9 cellular contexts compared by ENCODE assay signal in genomic region chr7:140726304-140726703, GRCh38. TPM values are rescaled to one million over a fixed set of nuclear protein-coding genes. Genes with fewer than 3 reads are reported as not detected.
DNase-seq lines count a peak whose midpoint lies in the region; ATAC-seq, FAIRE-seq and TF ChIP-seq lines count a peak whose summit lies in the region.
"Had no signal": no experiment of that assay in that cellular context is flagged by ENCODE, and none has a peak within 500 bp of the region (broad histone marks: within the 10 kb centered on the region; RNA-seq: fewer than 3 reads in every experiment).

No MANE protein-coding gene starts in this region.

- POLR2A ChIA-PET in K562 (lab: Yijun Ruan, JAX) = interaction anchor here (1.2 kb wide), 1 partner anchor 10 kb away, joined by 4 read pairs; no protein-coding TSS in a partner anchor

- in situ Hi-C loops in K562 (cut with MboI) = no loop called here

- intact Hi-C loops in K562 (cut with micrococcal nuclease) = no loop called here
- intact Hi-C loops in activated T-helper 1 cell treated with anti-CD3 and anti-CD28 coated beads, Interleukin-12 subunit alpha, Interleukin-12 subunit beta, Interleukin-2, Interleukin-4 antibody, amounts not matched to agents 30 ng/mL and 10 ng/mL and 1 ng/mL, durations not matched to agents 14 hours and 24 hours and 36 hours (cut with micrococcal nuclease) = loop anchor here (5.0 kb wide), 1 partner anchor 286 kb away; the partner anchor contains the start of gene MRPS33

- CTCF ChIA-PET in K562 (lab: Yijun Ruan, JAX; ENCODE audit: low intra/inter-chr PET ratio) = interaction anchor here (0.6 to 0.9 kb wide), 4 partner anchors 27 to 287 kb away, joined by 3 to 7 read pairs (median 4); no protein-coding TSS in a partner anchor

- H3K27me3 Mint-ChIP-seq in nephron progenitor cell (ENCODE audit: low read depth, poor library complexity) = peaks cover 6% of the 10 kb centered on the region
- no peaks in the 10 kb centered on the region for H3K27me3 Mint-ChIP-seq in activated T-helper 1 cell treated with anti-CD3 and anti-CD28 coated beads, Interleukin-12 subunit alpha, Interleukin-12 subunit beta, Interleukin-2, Interleukin-4 antibody, amounts not matched to agents 30 ng/mL and 10 ng/mL and 1 ng/mL, durations not matched to agents 14 hours and 24 hours and 36 hours (ENCODE audit: insufficient read depth)
- H3K27me3 Mint-ChIP-seq: stimulated activated memory B cell treated with anti-CD40 and anti-IgM and Interleukin-4, amounts not matched to agents 10 μg/mL and 1 μg/mL and 100 μg/mL, for 72 hours had no signal

- no peaks in the 10 kb centered on the region for H3K79me2 ChIP-seq in K562 (ENCODE audit: control insufficient read depth, insufficient read depth, low read length)

- H3K4me3 ChIP-seq in LNCaP clone FGC (ENCODE audit: low read depth, low read length) (no peak overlapping the region), K562 (no peak overlapping the region)

- H3K27me3 ChIP-seq in K562 (ENCODE audit: control insufficient read depth in 2 of 2, insufficient read depth in 2 of 2, low read length in 2 of 2) = no peaks in the 10 kb centered on the region

- TF ChIP-seq RAD21 in K562 (CRISPR knock-in tag; conservative IDR thresholded peaks at IDR 0.05 in 1 of 2, IDR thresholded peaks at IDR 0.05 in 1 of 2) = peak; percentile 18 to 49; a peak in 2 of 4 replicates

- H3K4me2 ChIP-seq in K562 (ENCODE audit: insufficient read depth, low read length) = no peak overlapping the region

- peaks cover 18% of the 10 kb centered on the region for H3K36me3 ChIP-seq in K562 (ENCODE audit: control insufficient read depth, insufficient read depth, low read length)

- TF ChIP-seq EP300 in K562 (IDR thresholded peaks at IDR 0.05; ENCODE audit: low read length) = no peak

- no peak overlapping the region for H3K9ac ChIP-seq in K562 (ENCODE audit: insufficient read depth in 1 of 2, low read depth in 2 of 2, low read length in 2 of 2)

- H3K27ac Mint-ChIP-seq in nephron progenitor cell = peak overlapping the region; percentile 68
- no peak overlapping the region for H3K27ac Mint-ChIP-seq in activated T-helper 1 cell treated with anti-CD3 and anti-CD28 coated beads, Interleukin-12 subunit alpha, Interleukin-12 subunit beta, Interleukin-2, Interleukin-4 antibody, amounts not matched to agents 30 ng/mL and 10 ng/mL and 1 ng/mL, durations not matched to agents 14 hours and 24 hours and 36 hours
- H3K27ac Mint-ChIP-seq: stimulated activated memory B cell treated with anti-CD40 and anti-IgM and Interleukin-4, amounts not matched to agents 10 μg/mL and 1 μg/mL and 100 μg/mL, for 72 hours had no signal

- 46% methylated on average over 2 of the region's 2 CpGs for WGBS in K562 (ENCODE audit: insufficient coverage, low coverage, missing lambda C conversion rate)

- no peak overlapping the region for H2AFZ ChIP-seq in K562 (ENCODE audit: low read depth, low read length)

- peaks cover 18% of the 10 kb centered on the region for H3K4me1 Mint-ChIP-seq in nephron progenitor cell
- peaks cover 16% of the 10 kb centered on the region for H3K4me1 Mint-ChIP-seq in activated T-helper 1 cell treated with anti-CD3 and anti-CD28 coated beads, Interleukin-12 subunit alpha, Interleukin-12 subunit beta, Interleukin-2, Interleukin-4 antibody, amounts not matched to agents 30 ng/mL and 10 ng/mL and 1 ng/mL, durations not matched to agents 14 hours and 24 hours and 36 hours (ENCODE audit: low read depth)
- H3K4me1 Mint-ChIP-seq: stimulated activated memory B cell treated with anti-CD40 and anti-IgM and Interleukin-4, amounts not matched to agents 10 μg/mL and 1 μg/mL and 100 μg/mL, for 72 hours had no signal

- no TSS peak for BruUV-seq in K562 (replicated peaks; lab: Mats Ljungman, UMichigan)

- H3K9me3 ChIP-seq in K562 (replicated peaks; ENCODE audit: control insufficient read depth, insufficient read depth, low read depth, low read length) = no peaks in the 10 kb centered on the region

- no peak for FAIRE-seq in K562 (lab: Jason Lieb, UNC)

- no peak overlapping the region for H3K27ac ChIP-seq in K562 (ENCODE audit: extremely low read depth, low read depth, low read length)

- H4K20me1 ChIP-seq in K562 (replicated peaks; ENCODE audit: control insufficient read depth, insufficient read depth, low read length) = no peaks in the 10 kb centered on the region

- DNase-seq in NCI-H1694 treated with DMSO at 0.1 percent for 48 hours (lab: John Stamatoyannopoulos, UW) = peak; percentile 43
- DNase-seq in NCI-H1694 (lab: John Stamatoyannopoulos, UW) = no peak
- DNase-seq in LNCaP clone FGC (ENCODE audit: low read depth) = no peak
- DNase-seq in K562 (ENCODE audit: extremely low read depth in 1 of 4, low spot score in 3 of 4) = peak in 2 of 4 experiments; percentile 25 to 32
- DNase-seq in nephron progenitor cell = no peak
- no peak for DNase-seq in activated T-cell treated with anti-CD3 and anti-CD28 coated beads, Interleukin-2, amount 50 U/mL, for 1 hour
- DNase-seq in activated T-helper 1 cell treated with anti-CD3 and anti-CD28 coated beads, Interleukin-12 subunit alpha, Interleukin-12 subunit beta, Interleukin-2, Interleukin-4 antibody, amounts not matched to agents 30 ng/mL and 10 ng/mL and 1 ng/mL, durations not matched to agents 14 hours and 24 hours and 36 hours (ENCODE audit: low spot score) = no peak

- H3K9me1 ChIP-seq in K562 (ENCODE audit: control insufficient read depth, insufficient read depth, low read length) = no peaks in the 10 kb centered on the region

- H3K4me1 ChIP-seq in K562 (replicated peaks in 1 of 2; ENCODE audit: control insufficient read depth in 2 of 2, insufficient read depth in 2 of 2, low read length in 2 of 2) = no peaks in the 10 kb centered on the region

- H3K4me3 Mint-ChIP-seq in nephron progenitor cell = no peak overlapping the region
- H3K4me3 Mint-ChIP-seq in activated T-helper 1 cell treated with anti-CD3 and anti-CD28 coated beads, Interleukin-12 subunit alpha, Interleukin-12 subunit beta, Interleukin-2, Interleukin-4 antibody, amounts not matched to agents 30 ng/mL and 10 ng/mL and 1 ng/mL, durations not matched to agents 14 hours and 24 hours and 36 hours = no peak overlapping the region
- H3K4me3 Mint-ChIP-seq: stimulated activated memory B cell treated with anti-CD40 and anti-IgM and Interleukin-4, amounts not matched to agents 10 μg/mL and 1 μg/mL and 100 μg/mL, for 72 hours had no signal

- peaks cover 32% of the 10 kb centered on the region for H3K36me3 Mint-ChIP-seq in nephron progenitor cell (ENCODE audit: low read depth)
- H3K36me3 Mint-ChIP-seq in activated T-helper 1 cell treated with anti-CD3 and anti-CD28 coated beads, Interleukin-12 subunit alpha, Interleukin-12 subunit beta, Interleukin-2, Interleukin-4 antibody, amounts not matched to agents 30 ng/mL and 10 ng/mL and 1 ng/mL, durations not matched to agents 14 hours and 24 hours and 36 hours (ENCODE audit: low read depth) = peaks cover 3% of the 10 kb centered on the region

- TF ChIP-seq CTCF in LNCaP clone FGC (IDR thresholded peaks at IDR 0.05; ENCODE audit: control insufficient read depth, extremely low read depth, insufficient read depth) (peak; percentile 69), K562 (IDR thresholded peaks at IDR 0.05 in 2 of 3, conservative IDR thresholded peaks at IDR 0.05 in 1 of 3; ENCODE audit: insufficient read depth in 2 of 3, low read depth in 1 of 3, low read length in 3 of 3) (peak; percentile 16 to 61 (median 57); a peak in 5 of 6 replicates), nephron progenitor cell (IDR thresholded peaks at IDR 0.05) (peak; percentile 37)

- no peaks in the 10 kb centered on the region for H3K9me3 Mint-ChIP-seq in nephron progenitor cell
- no peaks in the 10 kb centered on the region for H3K9me3 Mint-ChIP-seq in activated T-helper 1 cell treated with anti-CD3 and anti-CD28 coated beads, Interleukin-12 subunit alpha, Interleukin-12 subunit beta, Interleukin-2, Interleukin-4 antibody, amounts not matched to agents 30 ng/mL and 10 ng/mL and 1 ng/mL, durations not matched to agents 14 hours and 24 hours and 36 hours
- H3K9me3 Mint-ChIP-seq: stimulated activated memory B cell treated with anti-CD40 and anti-IgM and Interleukin-4, amounts not matched to agents 10 μg/mL and 1 μg/mL and 100 μg/mL, for 72 hours had no signal

- TF ChIP-seq POLR2A in K562 (conservative IDR thresholded peaks at IDR 0.05) = no peak

- ATAC-seq in K562 (peak; percentile 80), HG03095 (IDR thresholded peaks at IDR 0.05; ENCODE audit: unreplicated experiment) (no peak)
- ATAC-seq: stimulated activated memory B cell treated with anti-CD40 and anti-IgM and Interleukin-4, amounts not matched to agents 10 μg/mL and 1 μg/mL and 100 μg/mL, for 72 hours had no signal

RNA-seq across cellular contexts. Expression of gene NDUFB2, which starts 29.8 kb away (rescaled TPM):
- 79.2 and 130 TPM in 2 replicates for total RNA-seq in K562 (2011; cell fraction: chromatin; rRNA removed; ENCODE audit: low replicate concordance)
- 76.4 and 80.7 TPM in 2 replicates for total RNA-seq in K562 (2011; cell fraction: nucleolus; rRNA removed)
- total RNA-seq in K562 (2011; cell fraction: nucleoplasm; rRNA removed) = 109 and 165 TPM in 2 replicates
- total RNA-seq in K562 (2014; rRNA removed) = 303 and 359 TPM in 2 replicates
- 320 and 326 TPM in 2 replicates for total RNA-seq in K562 (2014; rRNA removed; fragmentation: Illumina TruSeq; extraction: Trizol)
- total RNA-seq in K562 (2015; rRNA removed; fragmentation: Illumina TruSeq; extraction: Trizol) = 273 and 287 TPM in 2 replicates
- total RNA-seq in K562 (2021) = 304 and 329 TPM in 2 replicates
- polyA plus RNA-seq in K562 (2011; rRNA removed) = 540 and 563 TPM in 2 replicates
- 1,462 and 1,579 TPM in 2 replicates for polyA plus RNA-seq in K562 (2011; cell fraction: cytosol; rRNA removed)
- 200 and 270 TPM in 2 replicates for polyA plus RNA-seq in K562 (2011; cell fraction: nucleus; rRNA removed)
- 195 and 484 TPM in 2 replicates for polyA plus RNA-seq in K562 (2012)
- polyA plus RNA-seq in K562 (2014; fragmentation: Illumina TruSeq; extraction: Trizol) = 220 and 292 TPM in 2 replicates
- polyA plus RNA-seq in K562 (2014; fragmentation: Nextera tagmentation; extraction: Ambion mirVana) = 1,000 to 10,000 TPM; 1,937 to 2,075 TPM
- 465 and 510 TPM in 2 replicates for polyA plus RNA-seq in K562 (2014; rRNA removed)
- polyA minus RNA-seq in K562 (2011; rRNA and poly(A)+ RNA removed) = 64.1 and 78.0 TPM in 2 replicates
- 36.6 and 38.4 TPM in 2 replicates for polyA minus RNA-seq in K562 (2011; cell fraction: cytosol; rRNA and poly(A)+ RNA removed)
- polyA minus RNA-seq in K562 (2011; cell fraction: nucleus; rRNA and poly(A)+ RNA removed) = 20.3 and 43.4 TPM in 2 replicates
- 178 and 194 TPM in 2 replicates for total RNA-seq in activated T-helper 1 cell treated with anti-CD3 and anti-CD28 coated beads, Interleukin-12 subunit alpha, Interleukin-12 subunit beta, Interleukin-2, Interleukin-4 antibody, amounts not matched to agents 30 ng/mL and 10 ng/mL and 1 ng/mL, durations not matched to agents 14 hours and 24 hours and 36 hours

RNA-seq across cellular contexts. Expression of gene ADCK2, which starts 53.6 kb away (rescaled TPM):
- 7.9 and 18.9 TPM in 2 replicates for total RNA-seq in K562 (2011; cell fraction: chromatin; rRNA removed; ENCODE audit: low replicate concordance)
- 18.3 and 25.7 TPM in 2 replicates for total RNA-seq in K562 (2011; cell fraction: nucleolus; rRNA removed)
- total RNA-seq in K562 (2011; cell fraction: nucleoplasm; rRNA removed) = 16.6 and 17.8 TPM in 2 replicates
- total RNA-seq in K562 (2014; rRNA removed) = 10.6 and 12.9 TPM in 2 replicates
- total RNA-seq in K562 (2014; rRNA removed; fragmentation: Illumina TruSeq; extraction: Trizol) = 9.1 and 10.3 TPM in 2 replicates
- total RNA-seq in K562 (2015; rRNA removed; fragmentation: Illumina TruSeq; extraction: Trizol) = 13.3 and 13.8 TPM in 2 replicates
- 13.8 and 14.3 TPM in 2 replicates for total RNA-seq in K562 (2021)
- polyA plus RNA-seq in K562 (2011; rRNA removed) = 12.0 and 12.8 TPM in 2 replicates
- polyA plus RNA-seq in K562 (2011; cell fraction: cytosol; rRNA removed) = 9.7 and 13.6 TPM in 2 replicates
- 7.2 and 7.7 TPM in 2 replicates for polyA plus RNA-seq in K562 (2011; cell fraction: nucleus; rRNA removed)
- 12.2 and 28.1 TPM in 2 replicates for polyA plus RNA-seq in K562 (2012)
- polyA plus RNA-seq in K562 (2014; fragmentation: Illumina TruSeq; extraction: Trizol) = 7.7 and 9.4 TPM in 2 replicates
- 1 to 10 TPM in 1 of 2 experiments, under 1 TPM in 1; 0.08 to 1.1 TPM for polyA plus RNA-seq in K562 (2014; fragmentation: Nextera tagmentation; extraction: Ambion mirVana)
- polyA plus RNA-seq in K562 (2014; rRNA removed) = 9.7 and 10.1 TPM in 2 replicates
- polyA minus RNA-seq in K562 (2011; rRNA and poly(A)+ RNA removed) = 13.7 and 15.8 TPM in 2 replicates
- polyA minus RNA-seq in K562 (2011; cell fraction: cytosol; rRNA and poly(A)+ RNA removed) = 9.4 and 9.5 TPM in 2 replicates
- polyA minus RNA-seq in K562 (2011; cell fraction: nucleus; rRNA and poly(A)+ RNA removed) = 5.8 and 8.3 TPM in 2 replicates
- 21.1 and 23.5 TPM in 2 replicates for total RNA-seq in activated T-helper 1 cell treated with anti-CD3 and anti-CD28 coated beads, Interleukin-12 subunit alpha, Interleukin-12 subunit beta, Interleukin-2, Interleukin-4 antibody, amounts not matched to agents 30 ng/mL and 10 ng/mL and 1 ng/mL, durations not matched to agents 14 hours and 24 hours and 36 hours
